Comparison of ENCODE assay signal across 12 cellular contexts in the genomic region with DNA sequence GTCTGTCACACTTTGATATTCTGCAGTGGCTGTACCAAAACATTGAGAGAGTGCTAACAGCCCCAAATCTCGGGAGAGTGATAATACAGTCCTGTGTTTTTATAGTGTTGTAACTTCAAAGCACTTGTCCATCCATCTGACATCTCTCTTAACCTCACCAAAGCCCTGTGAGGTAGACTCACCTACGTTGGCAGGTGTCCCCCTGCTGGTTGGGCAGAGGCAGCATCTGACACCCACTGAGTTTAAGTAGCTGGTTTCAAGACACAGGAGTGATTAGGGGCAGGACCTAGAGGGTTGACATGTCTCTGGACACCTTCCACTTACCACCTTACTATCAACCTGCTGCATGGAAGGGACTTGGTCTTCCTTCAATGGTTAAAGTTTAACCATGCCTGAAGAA. TPM values are rescaled to one million over a fixed set of nuclear protein-coding genes. Genes with fewer than 3 reads are reported as not detected.
DNase-seq lines count a peak whose midpoint lies in the region; ATAC-seq and TF ChIP-seq lines count a peak whose summit lies in the region.
"Had no signal": no experiment of that assay in that cellular context is flagged by ENCODE, and none has a peak within 500 bp of the region (broad histone marks: within the 10 kb centered on the region; RNA-seq: fewer than 3 reads in every experiment).

No MANE protein-coding gene starts in this region.

- no peak overlapping the region for H3K27ac Mint-ChIP-seq in HFFc6
- no peak overlapping the region for H3K27ac Mint-ChIP-seq in activated CD4-positive, alpha-beta T cell treated with anti-CD3 and anti-CD28 coated beads, Interleukin-2, amount 10 ng/mL, durations not matched to agents 7 days and 5 days

- intact Hi-C loops in left colon (cut with DNase I, micrococcal nuclease) = no loop called here

- H3K27ac ChIP-seq in coronary artery = peak overlapping the region in 1 of 2 donors; percentile 38
- H3K27ac ChIP-seq in substantia nigra (ENCODE audit: low read depth, low read length, poor library complexity, severe bottlenecking) = no peak overlapping the region

- POLR2A ChIA-PET in activated CD4-positive, alpha-beta T cell treated with anti-CD3 and anti-CD28 coated beads, Interleukin-2, amount 10 ng/mL, durations not matched to agents 7 days and 5 days (lab: Charles Lee) = no interaction called here

- DNase-seq in DMS53 (lab: John Stamatoyannopoulos, UW) (peak; percentile 92), HFFc6 (no peak), left colon (no peak), coronary artery (ENCODE audit: low spot score) (no peak), substantia nigra (lab: John Stamatoyannopoulos, UW) (no peak)
- DNase-seq in activated CD4-positive, alpha-beta T cell treated with anti-CD3 and anti-CD28 coated beads, Interleukin-2, amount 10 ng/mL, durations not matched to agents 7 days and 5 days = peak; percentile 14
- DNase-seq in stimulated activated naive CD4-positive, alpha-beta T cell treated with Interleukin-2 at 50 U/mL for 16 hours (lab: John Stamatoyannopoulos, UW) = no peak
- DNase-seq: islet precursor cell, NCI-H187, T-helper 9 cell had no signal

- H3K9me3 Mint-ChIP-seq in HFFc6 = no peaks in the 10 kb centered on the region
- H3K9me3 Mint-ChIP-seq in activated CD4-positive, alpha-beta T cell treated with anti-CD3 and anti-CD28 coated beads, Interleukin-2, amount 10 ng/mL, durations not matched to agents 7 days and 5 days = no peaks in the 10 kb centered on the region

- peaks cover 15% of the 10 kb centered on the region for H3K27me3 Mint-ChIP-seq in HFFc6 (ENCODE audit: insufficient read depth)
- H3K27me3 Mint-ChIP-seq in activated CD4-positive, alpha-beta T cell treated with anti-CD3 and anti-CD28 coated beads, Interleukin-2, amount 10 ng/mL, durations not matched to agents 7 days and 5 days = no peaks in the 10 kb centered on the region

- H3K4me3 Mint-ChIP-seq in HFFc6 = no peak overlapping the region
- no peak overlapping the region for H3K4me3 Mint-ChIP-seq in activated CD4-positive, alpha-beta T cell treated with anti-CD3 and anti-CD28 coated beads, Interleukin-2, amount 10 ng/mL, durations not matched to agents 7 days and 5 days

- H3K4me1 Mint-ChIP-seq in HFFc6 (ENCODE audit: low read depth) = peaks cover 43% of the 10 kb centered on the region
- H3K4me1 Mint-ChIP-seq in activated CD4-positive, alpha-beta T cell treated with anti-CD3 and anti-CD28 coated beads, Interleukin-2, amount 10 ng/mL, durations not matched to agents 7 days and 5 days = no peaks in the 10 kb centered on the region

- H3K36me3 Mint-ChIP-seq in HFFc6 (ENCODE audit: low read depth) = no peaks in the 10 kb centered on the region
- no peaks in the 10 kb centered on the region for H3K36me3 Mint-ChIP-seq in activated CD4-positive, alpha-beta T cell treated with anti-CD3 and anti-CD28 coated beads, Interleukin-2, amount 10 ng/mL, durations not matched to agents 7 days and 5 days (ENCODE audit: low read depth)

- no peak overlapping the region for H3K4me3 ChIP-seq in coronary artery
- H3K4me3 ChIP-seq: thoracic aorta had no signal

- TF ChIP-seq CTCF in HFFc6 (IDR thresholded peaks at IDR 0.05) (peak; percentile 58), coronary artery (IDR thresholded peaks at IDR 0.05) (no peak)

- CTCF ChIA-PET in activated CD4-positive, alpha-beta T cell treated with anti-CD3 and anti-CD28 coated beads, Interleukin-2, amount 10 ng/mL, durations not matched to agents 7 days and 5 days (lab: Charles Lee) = no interaction called here

- ATAC-seq in left colon (peak; percentile 69), HG03571 (IDR thresholded peaks at IDR 0.05; ENCODE audit: unreplicated experiment) (no peak)

RNA-seq across cellular contexts. Expression of gene COLEC12, which starts 22.9 kb away (rescaled TPM):
- total RNA-seq in HFFc6 (2021; fragmentation: NEBNext Ultra II Directional; extraction: Animal tissue kit (Norgen Biotek cat#: 25700)) = under 1 TPM in 5 of 6 experiments, not detected in 1; 0.05 to 0.21 (median 0.15) TPM
- not detected for total RNA-seq in activated CD4-positive, alpha-beta T cell treated with anti-CD3 and anti-CD28 coated beads, Interleukin-2, amount 10 ng/mL, durations not matched to agents 7 days and 5 days
- 1 to 10 TPM; 2.7 to 6.4 TPM for total RNA-seq in left colon

Comparison
In these comparisons a context has a peak if more than half of its experiments do, and no peak if none do; other contexts are left out.
1. DNase-seq: peak in DMS53 (single experiment) and activated CD4-positive, alpha-beta T cell treated with anti-CD3 and anti-CD28 coated beads, Interleukin-2, amount 10 ng/mL, durations not matched to agents 7 days and 5 days (single experiment); none in HFFc6 (single experiment), left colon (0 of 2), coronary artery (single experiment), stimulated activated naive CD4-positive, alpha-beta T cell treated with Interleukin-2 at 50 U/mL for 16 hours (single experiment) and substantia nigra (0 of 49).